ENCODE assay signal across 8 cellular contexts in the genomic region with DNA sequence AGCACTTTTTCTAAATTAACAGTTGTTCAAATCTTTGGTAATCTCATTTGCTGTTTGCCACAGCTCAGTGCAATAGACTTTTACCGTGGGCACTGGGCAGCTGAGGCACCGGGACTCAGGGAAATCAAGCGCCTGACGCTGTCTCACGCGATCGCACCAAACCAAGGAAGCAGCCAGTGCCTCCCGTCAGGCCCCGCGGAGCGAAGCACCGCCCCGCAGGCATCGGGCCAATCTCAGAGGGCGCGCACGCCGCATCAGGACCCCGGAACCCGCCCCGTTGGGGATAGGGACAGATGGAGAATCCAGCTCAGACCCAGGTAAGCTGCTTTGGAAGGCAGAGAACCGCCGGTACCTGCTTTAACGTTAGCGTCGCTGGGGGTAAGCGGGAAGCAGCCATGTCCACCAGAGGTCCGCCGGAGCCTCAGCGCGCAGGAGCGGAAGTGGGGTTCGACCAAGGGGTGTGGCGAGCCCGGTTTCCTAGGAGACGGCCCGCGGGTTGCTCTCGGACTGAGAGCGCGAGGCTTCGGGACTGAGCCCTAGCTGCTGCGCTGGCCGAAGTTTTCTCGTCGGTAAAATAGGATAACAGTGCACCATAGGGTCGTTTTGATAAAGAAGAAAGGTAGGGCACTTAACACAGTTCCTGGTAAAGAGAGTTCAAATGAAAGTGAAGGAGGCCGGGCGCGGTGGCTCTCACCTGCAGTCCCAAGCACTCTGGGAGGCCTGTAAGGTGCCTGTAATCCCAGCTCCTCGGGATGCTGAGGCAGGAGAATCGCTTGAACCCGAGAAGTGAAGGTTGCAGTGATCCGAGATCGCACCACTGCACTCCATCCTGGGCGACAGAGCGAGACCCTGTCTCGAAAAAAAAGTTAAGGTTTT. TPM values are rescaled to one million over a fixed set of nuclear protein-coding genes. Genes with fewer than 3 reads are reported as not detected.
DNase-seq lines count a peak whose midpoint lies in the region; ATAC-seq, FAIRE-seq and TF ChIP-seq lines count a peak whose summit lies in the region.

A gene with protein sequence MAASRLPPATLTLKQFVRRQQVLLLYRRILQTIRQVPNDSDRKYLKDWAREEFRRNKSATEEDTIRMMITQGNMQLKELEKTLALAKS (minus strand): TSS at position 428 of the 876 bp plus-strand sequence. CDS start 31 bp downstream, at position 397.

- FAIRE-seq in bronchial epithelial cell (lab: Jason Lieb, UNC), result no peak

- POLR2A ChIA-PET in AG04450 (lab: Yijun Ruan, JAX), result interaction anchor here (0.6 to 0.8 kb wide), 2 partner anchors 201 to 286 kb away, joined by 3 read pairs; no protein-coding TSS in a partner anchor

- DNase-seq in AG04450 (ENCODE audit: low read depth, low spot score) (peak; percentile 77), NCI-H2227 treated with DMSO at 0.1 percent for 48 hours (lab: John Stamatoyannopoulos, UW) (peak; percentile 89), bronchial epithelial cell (ENCODE audit: low read depth) (peak; percentile 79), iPS-NIHi7 (ENCODE audit: extremely low spot score) (peak; percentile 96), smooth muscle cell (lab: John Stamatoyannopoulos, UW; ENCODE audit: unreplicated experiment) (peak; percentile 98)

- H3K36me3 ChIP-seq in bronchial epithelial cell (ENCODE audit: control insufficient read depth, insufficient read depth, low read length), result peaks cover 1% of the 10 kb centered on the region
- peaks cover 9% of the 10 kb centered on the region for H3K36me3 ChIP-seq in smooth muscle cell (ENCODE audit: low read depth)

- no peaks in the 10 kb centered on the region for H3F3A ChIP-seq in smooth muscle cell (ENCODE audit: low read depth)

- no peaks in the 10 kb centered on the region for H4K20me1 ChIP-seq in smooth muscle cell (ENCODE audit: low read depth)

- H3K79me2 ChIP-seq in smooth muscle cell (ENCODE audit: low read depth), result peaks cover 7% of the 10 kb centered on the region

- TF ChIP-seq CTCF in AG04450 (IDR thresholded peaks at IDR 0.05; ENCODE audit: low read depth, low read length), result no peak; the same call in 1 of the 2 replicates
- no peak for TF ChIP-seq CTCF in WI38 (IDR thresholded peaks at IDR 0.05; ENCODE audit: low read depth, low read length)
- peak; percentile 1 for TF ChIP-seq CTCF in bronchial epithelial cell (IDR thresholded peaks at IDR 0.05; ENCODE audit: insufficient read depth, low read length, severe bottlenecking)
- TF ChIP-seq CTCF in smooth muscle cell (IDR thresholded peaks at IDR 0.05; ENCODE audit: borderline replicate concordance, insufficient read depth, poor library complexity, severe bottlenecking), result no peak

- CTCF ChIA-PET in AG04450 (lab: Charles Lee), result interaction anchor here (0.6 to 1.5 kb wide), 3 partner anchors 10 to 267 kb away, joined by 3 to 6 read pairs (median 4); no protein-coding TSS in a partner anchor

- H3K4me2 ChIP-seq in smooth muscle cell, result peak within 1 kb of the TSS; percentile 92

- H3K27ac ChIP-seq in AG04450 (ENCODE audit: low read depth, low read length) (peak within 1 kb of the TSS; percentile 72), smooth muscle cell (ENCODE audit: low read depth) (peak within 1 kb of the TSS; percentile 93)

- H3K4me3 ChIP-seq in AG04450 (ENCODE audit: low read depth, low read length) (peak within 1 kb of the TSS; percentile 81), WI38 (ENCODE audit: low read depth, low read length) (peak within 1 kb of the TSS; percentile 81), bronchial epithelial cell (ENCODE audit: low read depth, low read length) (peak within 1 kb of the TSS; percentile 65), smooth muscle cell (peak within 1 kb of the TSS; percentile 74)

- no peaks in the 10 kb centered on the region for H3K27me3 ChIP-seq in AG04450 (ENCODE audit: control insufficient read depth, insufficient read depth, low read length)
- no peaks in the 10 kb centered on the region for H3K27me3 ChIP-seq in bronchial epithelial cell (ENCODE audit: control insufficient read depth, insufficient read depth, low read length)
- H3K27me3 ChIP-seq in smooth muscle cell (ENCODE audit: low read depth), result no peaks in the 10 kb centered on the region

- H3K9me3 ChIP-seq in AG04450 (ENCODE audit: control insufficient read depth, insufficient read depth, low read length), result no peaks in the 10 kb centered on the region
- no peaks in the 10 kb centered on the region for H3K9me3 ChIP-seq in smooth muscle cell (replicated peaks; ENCODE audit: low read depth)

- 3% methylated on average over 58 of the region's 58 CpGs for WGBS in smooth muscle cell (ENCODE audit: low lambda C conversion rate)

- peaks cover 15% of the 10 kb centered on the region for H3K4me1 ChIP-seq in smooth muscle cell (ENCODE audit: low read depth)

- peak within 1 kb of the TSS; percentile 82 for H2AFZ ChIP-seq in smooth muscle cell (ENCODE audit: low read depth)

- peak; percentile 99 for ATAC-seq in GM18907 (IDR thresholded peaks at IDR 0.05; ENCODE audit: unreplicated experiment)
- peak; percentile 99 for ATAC-seq in HG03159 (IDR thresholded peaks at IDR 0.05; ENCODE audit: unreplicated experiment)

- H3K9ac ChIP-seq in smooth muscle cell (ENCODE audit: low read depth), result peak within 1 kb of the TSS; percentile 88

RNA-seq across cellular contexts. Expression of the gene that starts here (rescaled TPM):
- polyA plus RNA-seq in AG04450 (2011; rRNA removed), result 32.8 and 58.5 TPM in 2 replicates
- polyA minus RNA-seq in AG04450 (2011; rRNA and poly(A)+ RNA removed), result 6.8 and 13.4 TPM in 2 replicates
- 9.7 and 14.6 TPM in 2 replicates for total RNA-seq in bronchial epithelial cell
- total RNA-seq in smooth muscle cell, result 17.9 and 21.9 TPM in 2 replicates
- 35.5 and 37.0 TPM in 2 replicates for polyA plus RNA-seq in smooth muscle cell

Comparison
In these comparisons a context has a peak if more than half of its experiments do, and no peak if none do; other contexts are left out.
1. Peak in every context shown above with its lines: DNase-seq, ATAC-seq, H3K4me3 ChIP-seq and H3K27ac ChIP-seq.